15 cellular contexts compared by ENCODE assay signal in the genomic region with DNA sequence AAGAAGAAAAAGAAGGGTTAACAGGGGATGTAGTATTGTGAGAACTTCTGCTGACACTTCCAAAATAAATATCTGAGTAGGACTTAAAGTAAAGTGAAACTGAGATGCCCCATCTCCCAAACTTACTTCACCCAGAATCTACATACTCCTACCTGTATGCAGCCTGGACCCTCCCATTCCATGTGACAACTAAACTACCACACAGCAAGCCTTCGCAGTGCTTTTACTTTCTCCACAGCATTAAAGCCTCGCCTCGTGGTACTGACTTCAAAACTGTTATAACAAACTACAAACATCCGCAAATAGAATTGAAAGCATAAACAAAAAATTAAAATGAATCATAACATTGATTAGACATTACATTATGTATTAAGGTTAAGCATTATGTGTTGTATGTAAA. TPM values are rescaled to one million over a fixed set of nuclear protein-coding genes. Genes with fewer than 3 reads are reported as not detected.
DNase-seq lines count a peak whose midpoint lies in the region; ATAC-seq and TF ChIP-seq lines count a peak whose summit lies in the region.
"Had no signal": no experiment of that assay in that cellular context is flagged by ENCODE, and none has a peak within 500 bp of the region (broad histone marks: within the 10 kb centered on the region; RNA-seq: fewer than 3 reads in every experiment).

No MANE protein-coding gene starts in this region.

- BruUV-seq in Calu3 (replicated peaks; lab: Mats Ljungman, UMichigan) (no TSS peak), PC-9 (replicated peaks; lab: Mats Ljungman, UMichigan) (no TSS peak)

- H3K27ac Mint-ChIP-seq in Calu3 (ENCODE audit: unreplicated experiment) = peak overlapping the region; percentile 98
- H3K27ac Mint-ChIP-seq in progenitor cell of endocrine pancreas = peak overlapping the region; percentile 98
- H3K27ac Mint-ChIP-seq: HFFc6, WTC11 had no signal

- H3K27me3 ChIP-seq in PC-9 (ENCODE audit: insufficient read depth, low read depth) = no peaks in the 10 kb centered on the region

- H3K9me3 Mint-ChIP-seq in Calu3 (ENCODE audit: low read depth, unreplicated experiment) (no peaks in the 10 kb centered on the region), progenitor cell of endocrine pancreas (ENCODE audit: low read depth) (peaks cover 3% of the 10 kb centered on the region)
- H3K9me3 Mint-ChIP-seq: HFFc6 had no signal

- no peak for DNase-seq in Calu3
- no peak for DNase-seq in PC-9
- DNase-seq in epithelial cell of proximal tubule (ENCODE audit: low read depth) = no peak
- no peak for DNase-seq in progenitor cell of endocrine pancreas (ENCODE audit: low spot score, unreplicated experiment)
- DNase-seq in NCI-H446 (lab: John Stamatoyannopoulos, UW) = no peak
- DNase-seq in NCI-H82 treated with DMSO at 0.1 percent for 48 hours (lab: John Stamatoyannopoulos, UW; ENCODE audit: unreplicated experiment) = no peak
- DNase-seq in GOT3 (lab: John Stamatoyannopoulos, UW) = no peak
- DNase-seq: adrenal gland; DMS153; dorsolateral prefrontal cortex; HFFc6; stimulated activated CD8-positive, alpha-beta memory T cell treated with anti-CD3 and anti-CD28 coated beads, Interleukin-4, amount 100 ng/mL, for 48 hours had no signal

- CTCF ChIA-PET in Calu3 (lab: Charles Lee) (interaction anchor here (1.1 kb wide), 1 partner anchor 18 kb away, joined by 4 read pairs; no protein-coding TSS in a partner anchor), PC-9 (lab: Charles Lee) (no interaction called here)

- H3F3A ChIP-seq in PC-9 (ENCODE audit: insufficient read depth, low read depth) = peaks cover 39% of the 10 kb centered on the region

- H3K36me3 Mint-ChIP-seq in Calu3 (ENCODE audit: insufficient read depth, unreplicated experiment) (peaks cover 41% of the 10 kb centered on the region), progenitor cell of endocrine pancreas (ENCODE audit: insufficient read depth) (peaks cover 19% of the 10 kb centered on the region)
- H3K36me3 Mint-ChIP-seq: WTC11 had no signal

- H3K9me3 ChIP-seq in PC-9 (ENCODE audit: insufficient read depth, low read depth) = no peaks in the 10 kb centered on the region
- H3K9me3 ChIP-seq: adrenal gland had no signal

- intact Hi-C loops in Calu3 (cut with micrococcal nuclease; ENCODE audit: unreplicated experiment) (no loop called here), PC-9 (cut with micrococcal nuclease; ENCODE audit: unreplicated experiment) (loop anchor here (5.0 kb wide), 1 partner anchor 89 kb away; no protein-coding TSS in a partner anchor)

- H3K4me3 Mint-ChIP-seq in Calu3 (ENCODE audit: low read depth, unreplicated experiment) = peak overlapping the region; percentile 94
- peak overlapping the region; percentile 87 for H3K4me3 Mint-ChIP-seq in progenitor cell of endocrine pancreas (ENCODE audit: low read depth)
- H3K4me3 Mint-ChIP-seq: HFFc6 had no signal

- TF ChIP-seq CTCF in Calu3 (IDR thresholded peaks at IDR 0.05; ENCODE audit: unreplicated experiment) (no peak), PC-9 (conservative IDR thresholded peaks at IDR 0.05) (no peak), epithelial cell of proximal tubule (conservative IDR thresholded peaks at IDR 0.05; ENCODE audit: low read depth, low read length) (no peak), progenitor cell of endocrine pancreas (IDR thresholded peaks at IDR 0.05; ENCODE audit: unreplicated experiment) (no peak)

- peak overlapping the region; percentile 88 for H3K4me2 ChIP-seq in PC-9

- H3K27me3 Mint-ChIP-seq in Calu3 (ENCODE audit: unreplicated experiment) (no peaks in the 10 kb centered on the region), progenitor cell of endocrine pancreas (peaks cover 9% of the 10 kb centered on the region)

- H3K27ac ChIP-seq in PC-9 = peak overlapping the region; percentile 95
- H3K27ac ChIP-seq: dorsolateral prefrontal cortex had no signal

- H2AFZ ChIP-seq in PC-9 = peak overlapping the region; percentile 92

- ATAC-seq in HG03432 (IDR thresholded peaks at IDR 0.05; ENCODE audit: unreplicated experiment) = no peak
- ATAC-seq: WTC11 had no signal

- H3K4me1 Mint-ChIP-seq in Calu3 (ENCODE audit: low read depth, unreplicated experiment) (peaks cover 37% of the 10 kb centered on the region), progenitor cell of endocrine pancreas (ENCODE audit: low read depth) (peaks cover 25% of the 10 kb centered on the region)

- H3K79me2 ChIP-seq in PC-9 (ENCODE audit: low read depth) = peaks cover 24% of the 10 kb centered on the region

- peaks cover 40% of the 10 kb centered on the region for H3K4me1 ChIP-seq in PC-9 (replicated peaks; ENCODE audit: insufficient read depth)

- H4K20me1 ChIP-seq in PC-9 (ENCODE audit: insufficient read depth) = no peaks in the 10 kb centered on the region

- POLR2A ChIA-PET in PC-9 (lab: Charles Lee; ENCODE audit: unreplicated experiment) = interaction anchor here (0.6 kb wide), 1 partner anchor 649 kb away, joined by 4 read pairs; no protein-coding TSS in a partner anchor

- no peaks in the 10 kb centered on the region; the same call in 1 of the 2 replicates for H3K9me2 ChIP-seq in PC-9 (ENCODE audit: insufficient read depth)

- H3K4me3 ChIP-seq in PC-9 = peak overlapping the region; percentile 86
- peak overlapping the region; percentile 52 for H3K4me3 ChIP-seq in epithelial cell of proximal tubule (ENCODE audit: low read depth, low read length)
- H3K4me3 ChIP-seq: GM12878 had no signal

- H3K36me3 ChIP-seq in PC-9 (ENCODE audit: low read depth) = peaks cover 39% of the 10 kb centered on the region
- H3K36me3 ChIP-seq: adrenal gland had no signal

RNA-seq across cellular contexts. Expression of a gene that starts 1.0 kb away (rescaled TPM):
- total RNA-seq in Calu3 (2022) (69.6 and 81.7 TPM in 2 replicates), PC-9 (2021) (39.4 and 43.1 TPM in 2 replicates), epithelial cell of proximal tubule (19.9 and 29.7 TPM in 2 replicates), progenitor cell of endocrine pancreas (22.4 and 22.9 TPM in 2 replicates)
- total RNA-seq: HFFc6 had no signal

RNA-seq across cellular contexts. Expression of a gene that starts 10.9 kb away (rescaled TPM):
- total RNA-seq in Calu3 (2022) (5.9 and 6.9 TPM in 2 replicates), PC-9 (2021) (13.4 and 16.8 TPM in 2 replicates), epithelial cell of proximal tubule (6.1 and 7.4 TPM in 2 replicates), progenitor cell of endocrine pancreas (6.3 and 7.4 TPM in 2 replicates)

RNA-seq across cellular contexts. Expression of a gene that starts 38.3 kb away (rescaled TPM):
- total RNA-seq in Calu3 (2022) = 0.07 TPM in 1 of 2 replicates, not detected in the other
- total RNA-seq in PC-9 (2021) = not detected in 2 replicates
- total RNA-seq in epithelial cell of proximal tubule = not detected in 2 replicates
- 0.22 and 0.60 TPM in 2 replicates for total RNA-seq in progenitor cell of endocrine pancreas
- total RNA-seq: HFFc6 had no signal

RNA-seq across cellular contexts. Expression of a gene that starts 41.4 kb away (rescaled TPM):
- total RNA-seq in Calu3 (2022) = not detected in 2 replicates
- not detected in 2 replicates for total RNA-seq in PC-9 (2021)
- total RNA-seq in epithelial cell of proximal tubule = not detected in 2 replicates
- not detected in 2 replicates for total RNA-seq in progenitor cell of endocrine pancreas
- total RNA-seq: HFFc6 had no signal
